In genomic region chr9:78017294-78017693, GRCh38 we compare ENCODE assay signal across 21 cellular contexts. TPM values are rescaled to one million over a fixed set of nuclear protein-coding genes. Genes with fewer than 3 reads are reported as not detected.
DNase-seq lines count a peak whose midpoint lies in the region; ATAC-seq, FAIRE-seq and TF ChIP-seq lines count a peak whose summit lies in the region.
"Had no signal": no experiment of that assay in that cellular context is flagged by ENCODE, and none has a peak within 500 bp of the region (broad histone marks: within the 10 kb centered on the region; RNA-seq: fewer than 3 reads in every experiment).

No MANE protein-coding gene starts in this region.

- H3K4me3 ChIP-seq in endodermal cell (ENCODE audit: low read length) (no peak overlapping the region), neuronal stem cell (ENCODE audit: low read length in 2 of 2) (no peak overlapping the region)

- no peaks in the 10 kb centered on the region for H3K27me3 ChIP-seq in endodermal cell (ENCODE audit: control insufficient read depth, insufficient read depth, low read length, poor library complexity, severe bottlenecking)
- H3K27me3 ChIP-seq in neuronal stem cell (ENCODE audit: control insufficient read depth in 3 of 3, insufficient read depth in 3 of 3, low read depth in 1 of 3, low read length in 3 of 3): no peaks in the 10 kb centered on the region

- H3K4me1 Mint-ChIP-seq in activated naive CD4-positive, alpha-beta T cell treated with anti-CD3 and anti-CD28 coated beads, Interleukin-2, amount 50 U/mL, for 24 hours: peaks cover 60% of the 10 kb centered on the region
- peaks cover 21% of the 10 kb centered on the region for H3K4me1 Mint-ChIP-seq in endodermal cell

- H3K79me1 ChIP-seq in neuronal stem cell (ENCODE audit: low read depth, low read length): peaks cover 2% of the 10 kb centered on the region

- no peak for ATAC-seq in activated CD4-positive, CD25-positive, alpha-beta regulatory T cell treated with anti-CD3 and anti-CD28 coated beads, Interleukin-2, amount 50 U/mL, for 24 hours
- ATAC-seq in SK-N-SH treated with all-trans-retinoic acid at 6 μM for 48 hours: no peak

- H3K36me3 Mint-ChIP-seq in activated naive CD4-positive, alpha-beta T cell treated with anti-CD3 and anti-CD28 coated beads, Interleukin-2, amount 50 U/mL, for 24 hours: peaks cover 9% of the 10 kb centered on the region
- H3K36me3 Mint-ChIP-seq in endodermal cell (ENCODE audit: low read depth): peaks cover 8% of the 10 kb centered on the region

- no peaks in the 10 kb centered on the region for H3K9me3 ChIP-seq in endodermal cell (ENCODE audit: control insufficient read depth, low read length)
- peaks cover 0 to 3% of the 10 kb centered on the region in 2 donors for H3K9me3 ChIP-seq in neuronal stem cell (replicated peaks in 1 of 2; ENCODE audit: control insufficient read depth in 2 of 2, insufficient read depth in 1 of 2, low read depth in 1 of 2, low read length in 2 of 2)

- H4K91ac ChIP-seq in neuronal stem cell (ENCODE audit: low read depth, low read length, poor library complexity): no peak overlapping the region

- H3K9ac ChIP-seq in endodermal cell (ENCODE audit: extremely low read depth, low read length, poor library complexity, severe bottlenecking) (no peak overlapping the region), neuronal stem cell (ENCODE audit: low read depth, low read length, poor library complexity) (no peak overlapping the region)

- H3K27ac ChIP-seq in endodermal cell (ENCODE audit: low read depth, low read length) (no peak overlapping the region), neuronal stem cell (replicated peaks; ENCODE audit: low read length) (no peak overlapping the region)

- H2BK15ac ChIP-seq in neuronal stem cell (ENCODE audit: low read length): no peak overlapping the region

- 95% methylated on average over 2 of the region's 2 CpGs; no CpG with 5 or more reads in 1 of the 2 experiments for WGBS in endodermal cell (ENCODE audit: insufficient coverage in 1 of 2, insufficient read length in 1 of 2), 2 experiments
- no CpG with 5 or more reads among the region's 2 CpGs for WGBS in neuronal stem cell (ENCODE audit: extremely low coverage in 2 of 2, insufficient read length in 2 of 2, insufficient replicate concordance in 1 of 2), 2 donors

- no peaks in the 10 kb centered on the region for H3K9me3 Mint-ChIP-seq in activated naive CD4-positive, alpha-beta T cell treated with anti-CD3 and anti-CD28 coated beads, Interleukin-2, amount 50 U/mL, for 24 hours
- H3K9me3 Mint-ChIP-seq in endodermal cell: no peaks in the 10 kb centered on the region

- TF ChIP-seq CTCF in endodermal cell (conservative IDR thresholded peaks at IDR 0.05): no peak

- H4K8ac ChIP-seq in neuronal stem cell (ENCODE audit: low read depth, low read length): no peak overlapping the region

- no peak for DNase-seq in activated naive CD4-positive, alpha-beta T cell (lab: John Stamatoyannopoulos, UW)
- DNase-seq in RCC 7860 (ENCODE audit: low spot score) (no peak), endodermal cell (no peak), neuronal stem cell (ENCODE audit: low spot score) (no peak), NCI-H187 treated with DMSO at 0.1 percent for 48 hours (lab: John Stamatoyannopoulos, UW) (no peak)
- DNase-seq: AML-193; C1 segment of cervical spinal cord; GDM1; MM.1S; NCI-H1092 treated with DMSO at 0.1 percent for 48 hours; NCI-H1436 treated with DMSO at 0.1 percent for 48 hours; NCI-H2029; NCI-H226; NCI-H510A treated with DMSO at 0.1 percent for 48 hours; NCI-H774; NK-92 treated with Interleukin-12 subunit alpha and Interleukin-12 subunit beta, amount 100 ng/mL, for 24 hours; SIG-M5 had no signal

- no peak overlapping the region for H2BK12ac ChIP-seq in neuronal stem cell (ENCODE audit: low read length)

- no peak overlapping the region for H2AFZ ChIP-seq in neuronal stem cell (ENCODE audit: low read length)

- H3K14ac ChIP-seq in neuronal stem cell (ENCODE audit: low read length): no peak overlapping the region

- H3K4ac ChIP-seq in neuronal stem cell (ENCODE audit: low read length): no peak overlapping the region

- no peak overlapping the region for H3K18ac ChIP-seq in neuronal stem cell (ENCODE audit: low read length)

- H2BK120ac ChIP-seq in neuronal stem cell (ENCODE audit: low read depth, low read length): no peak overlapping the region

- H3K27me3 Mint-ChIP-seq in activated naive CD4-positive, alpha-beta T cell treated with anti-CD3 and anti-CD28 coated beads, Interleukin-2, amount 50 U/mL, for 24 hours: no peaks in the 10 kb centered on the region
- no peaks in the 10 kb centered on the region for H3K27me3 Mint-ChIP-seq in endodermal cell (ENCODE audit: insufficient read depth)

- no peak overlapping the region for H3K4me3 Mint-ChIP-seq in activated naive CD4-positive, alpha-beta T cell treated with anti-CD3 and anti-CD28 coated beads, Interleukin-2, amount 50 U/mL, for 24 hours
- H3K4me3 Mint-ChIP-seq in endodermal cell: no peak overlapping the region

- H2AK5ac ChIP-seq in neuronal stem cell (ENCODE audit: low read depth, low read length): no peak overlapping the region

- no peak overlapping the region for H3K4me2 ChIP-seq in neuronal stem cell (ENCODE audit: insufficient read depth, low read length, poor library complexity, severe bottlenecking)

- peak; percentile 28 for FAIRE-seq in RCC 7860 (lab: Jason Lieb, UNC)
- FAIRE-seq: GM19239 had no signal

- no peak overlapping the region for H2BK5ac ChIP-seq in neuronal stem cell (ENCODE audit: low read length)

- no peaks in the 10 kb centered on the region for H3K36me3 ChIP-seq in endodermal cell (ENCODE audit: control insufficient read depth, insufficient read depth, low read length)
- H3K36me3 ChIP-seq in neuronal stem cell (replicated peaks in 1 of 2; ENCODE audit: control insufficient read depth in 2 of 2, insufficient read depth in 2 of 2, low read length in 2 of 2): peaks cover 0 to 7% of the 10 kb centered on the region in 2 donors

- H3K4me1 ChIP-seq in endodermal cell (ENCODE audit: control insufficient read depth, insufficient read depth, low read length) (no peaks in the 10 kb centered on the region), neuronal stem cell (ENCODE audit: control insufficient read depth in 2 of 2, insufficient read depth in 1 of 2, low read depth in 1 of 2, low read length in 2 of 2) (peaks cover 0 to 3% of the 10 kb centered on the region in 2 donors)

- H3K23ac ChIP-seq in neuronal stem cell (ENCODE audit: low read depth, low read length, poor library complexity): no peak overlapping the region

- peak overlapping the region; percentile 83 for H3K27ac Mint-ChIP-seq in activated naive CD4-positive, alpha-beta T cell treated with anti-CD3 and anti-CD28 coated beads, Interleukin-2, amount 50 U/mL, for 24 hours
- peak overlapping the region; percentile 62 for H3K27ac Mint-ChIP-seq in endodermal cell

TF ChIP-seq in SK-N-SH treated with all-trans-retinoic acid at 6 μM for 48 hours, 23 proteins besides CTCF, POLR2A, EP300 and RAD21:
- TF ChIP-seq BACH2 (CRISPR knock-in tag; IDR thresholded peaks at IDR 0.05; ENCODE audit: borderline replicate concordance): no peak
- no peak for TF ChIP-seq OSR1 (CRISPR knock-in tag; IDR thresholded peaks at IDR 0.05)
- no peak for TF ChIP-seq ZFP30 (CRISPR knock-in tag; IDR thresholded peaks at IDR 0.05)
- TF ChIP-seq ISL1 (CRISPR knock-in tag; IDR thresholded peaks at IDR 0.05): no peak
- no peak for TF ChIP-seq CSRNP3 (CRISPR knock-in tag; IDR thresholded peaks at IDR 0.05)

RNA-seq across cellular contexts. Expression of gene GNAQ, which starts 14.3 kb away (rescaled TPM):
- total RNA-seq in endodermal cell: 10 to 100 TPM; 46.0 to 57.6 TPM
- polyA plus RNA-seq in endodermal cell (2013, experiment 1 of 2): 28.8 TPM
- 32.1 TPM for polyA plus RNA-seq in endodermal cell (2013, experiment 2 of 2)
- polyA plus RNA-seq in neuronal stem cell (2013, experiment 1 of 2): 32.3 TPM
- 34.2 TPM for polyA plus RNA-seq in neuronal stem cell (2013, experiment 2 of 2)
